28 cellular contexts compared by ENCODE assay signal in genomic region chr2:240423788-240424191, GRCh38. TPM values are rescaled to one million over a fixed set of nuclear protein-coding genes. Genes with fewer than 3 reads are reported as not detected.
DNase-seq lines count a peak whose midpoint lies in the region; ATAC-seq and TF ChIP-seq lines count a peak whose summit lies in the region.
"Had no signal": no experiment of that assay in that cellular context is flagged by ENCODE, and none has a peak within 500 bp of the region (broad histone marks: within the 10 kb centered on the region; RNA-seq: fewer than 3 reads in every experiment).

No MANE protein-coding gene starts in this region.

- peaks cover 12% of the 10 kb centered on the region for H3K9me3 Mint-ChIP-seq in activated CD4-positive, alpha-beta T cell treated with anti-CD3 and anti-CD28 coated beads for 36 hours (ENCODE audit: low read depth)

- H3K36me3 Mint-ChIP-seq in activated CD4-positive, alpha-beta T cell treated with anti-CD3 and anti-CD28 coated beads for 36 hours (ENCODE audit: low read depth), result peaks cover 2% of the 10 kb centered on the region
- H3K36me3 Mint-ChIP-seq: CD8-positive, alpha-beta T cell had no signal

- H3K36me3 ChIP-seq in left lung, result no peaks in the 10 kb centered on the region
- no peaks in the 10 kb centered on the region for H3K36me3 ChIP-seq in PC-3 (ENCODE audit: low read depth, low read length)
- H3K36me3 ChIP-seq: breast epithelium, gastroesophageal sphincter, MG63, neutrophil, tibial nerve had no signal

- H3K9ac ChIP-seq in PC-3 (ENCODE audit: low read length), result no peak overlapping the region

- H3K27ac ChIP-seq in coronary artery, result no peak overlapping the region
- H3K27ac ChIP-seq in left lung, result no peak overlapping the region
- no peak overlapping the region for H3K27ac ChIP-seq in PC-3 (ENCODE audit: low read length)
- H3K27ac ChIP-seq: 22Rv1, breast epithelium, gastroesophageal sphincter, neutrophil, tibial nerve had no signal

- peaks cover 13% of the 10 kb centered on the region for H3K27me3 Mint-ChIP-seq in activated CD4-positive, alpha-beta T cell treated with anti-CD3 and anti-CD28 coated beads for 36 hours
- H3K27me3 Mint-ChIP-seq: stimulated activated naive CD8-positive, alpha-beta T cell treated with anti-CD3 and anti-CD28 coated beads, Interleukin-15, amount 100 ng/mL, for 72 hours had no signal

- CTCF ChIA-PET in activated CD4-positive, alpha-beta T cell treated with anti-CD3 and anti-CD28 coated beads for 36 hours (lab: Charles Lee), result no interaction called here
- CTCF ChIA-PET in PC-3 (lab: Charles Lee), result no interaction called here

- peaks cover 3 to 43% of the 10 kb centered on the region in 2 donors for H3K9me3 ChIP-seq in left lung
- H3K9me3 ChIP-seq in PC-3 (ENCODE audit: low read length), result 0 out of 2 replicates have a peak, but pooled peaks cover 7% of the 10 kb centered on the region

- no peaks in the 10 kb centered on the region for H3K4me1 ChIP-seq in left lung
- H3K4me1 ChIP-seq in PC-3 (ENCODE audit: insufficient read depth, low read length), result peaks cover 13% of the 10 kb centered on the region
- H3K4me1 ChIP-seq: breast epithelium, gastroesophageal sphincter had no signal

- no TSS peak for BruUV-seq in PC-3 (replicated peaks; lab: Mats Ljungman, UMichigan)

- POLR2A ChIA-PET in activated CD4-positive, alpha-beta T cell treated with anti-CD3 and anti-CD28 coated beads for 36 hours (lab: Charles Lee), result no interaction called here
- POLR2A ChIA-PET in PC-3 (lab: Charles Lee; ENCODE audit: unreplicated experiment), result no interaction called here

- H3K4me3 ChIP-seq in coronary artery (no peak overlapping the region), left lung (no peak overlapping the region), PC-3 (ENCODE audit: low read length) (no peak overlapping the region)
- H3K4me3 ChIP-seq: breast epithelium, gastroesophageal sphincter, MG63, tibial nerve had no signal

- H3K9me2 ChIP-seq in PC-3 (replicated peaks; ENCODE audit: low read length), result no peaks in the 10 kb centered on the region

- no peaks in the 10 kb centered on the region for H3F3A ChIP-seq in PC-3 (ENCODE audit: low read length, unreplicated experiment)

- H3K4me3 Mint-ChIP-seq in activated CD4-positive, alpha-beta T cell treated with anti-CD3 and anti-CD28 coated beads for 36 hours, result no peak overlapping the region
- H3K4me3 Mint-ChIP-seq: activated B cell treated with CpG ODN at 0.5 μM for 24 hours; activated CD4-positive, alpha-beta memory T cell treated with anti-CD3 and anti-CD28 coated beads for 36 hours; CD8-positive, alpha-beta T cell; HFFc6; stimulated activated naive CD8-positive, alpha-beta T cell treated with anti-CD3 and anti-CD28 coated beads, Interleukin-15, amount 100 ng/mL, for 72 hours had no signal

- H2AFZ ChIP-seq in PC-3 (ENCODE audit: low read length), result no peak overlapping the region

- no peak overlapping the region for H3K27ac Mint-ChIP-seq in activated CD4-positive, alpha-beta T cell treated with anti-CD3 and anti-CD28 coated beads for 36 hours
- H3K27ac Mint-ChIP-seq: activated B cell treated with CpG ODN at 0.5 μM for 24 hours; activated CD4-positive, alpha-beta memory T cell treated with anti-CD3 and anti-CD28 coated beads for 36 hours; CD8-positive, alpha-beta T cell; HFFc6; stimulated activated naive CD8-positive, alpha-beta T cell treated with anti-CD3 and anti-CD28 coated beads, Interleukin-15, amount 100 ng/mL, for 72 hours had no signal

- TF ChIP-seq CTCF in coronary artery (IDR thresholded peaks at IDR 0.05), result no peak
- no peak for TF ChIP-seq CTCF in left lung (IDR thresholded peaks at IDR 0.05)
- no peak for TF ChIP-seq CTCF in PC-3 (conservative IDR thresholded peaks at IDR 0.05; ENCODE audit: low read depth, low read length)

- no peak overlapping the region for H3K4me2 ChIP-seq in PC-3 (ENCODE audit: low read length)

- no peaks in the 10 kb centered on the region for H4K20me1 ChIP-seq in PC-3 (ENCODE audit: low read length)

- ATAC-seq in activated CD4-positive, alpha-beta T cell treated with anti-CD3 and anti-CD28 coated beads for 36 hours, result no peak
- ATAC-seq in left lung (no peak), HG02759 (IDR thresholded peaks at IDR 0.05; ENCODE audit: unreplicated experiment) (no peak), HG02970 (IDR thresholded peaks at IDR 0.05; ENCODE audit: low FRiP score, unreplicated experiment) (no peak), PC-3 (no peak)
- ATAC-seq: CD8-positive, alpha-beta T cell; gastroesophageal sphincter; stimulated activated naive CD8-positive, alpha-beta T cell treated with anti-CD3 and anti-CD28 coated beads, Interleukin-15, amount 100 ng/mL, for 72 hours had no signal

- no peaks in the 10 kb centered on the region for H3K79me2 ChIP-seq in PC-3 (ENCODE audit: low read length)

- peak; percentile 2 for DNase-seq in activated CD4-positive, alpha-beta T cell treated with anti-CD3 and anti-CD28 coated beads for 36 hours
- DNase-seq in activated CD4-positive, alpha-beta T cell treated with anti-CD3 and anti-CD28 coated beads for 1 hour, result no peak
- DNase-seq in coronary artery (ENCODE audit: low spot score), result peak; percentile 60
- peak; percentile 26 to 51 for DNase-seq in left lung
- DNase-seq in posterior cingulate gyrus, result peak in 6 of 10 donors; percentile 3 to 54 (median 12)
- no peak for DNase-seq in PC-3
- DNase-seq: activated B cell treated with CpG ODN at 0.5 μM for 24 hours; activated CD4-positive, alpha-beta memory T cell treated with anti-CD3 and anti-CD28 coated beads for 36 hours; activated naive CD4-positive, alpha-beta T cell; AML-193; amniotic stem cell; DMS153; HFFc6; mammary epithelial cell; MG63; NCI-H1417; NCI-H2081 treated with DMSO at 0.1 percent for 48 hours; NCI-H446; OCI-M1; stimulated activated naive CD8-positive, alpha-beta T cell treated with anti-CD3 and anti-CD28 coated beads, Interleukin-15, amount 100 ng/mL, for 72 hours had no signal

- intact Hi-C loops in activated CD4-positive, alpha-beta T cell treated with anti-CD3 and anti-CD28 coated beads for 36 hours (cut with DNase I, micrococcal nuclease), result no loop called here
- intact Hi-C loops in left lung (cut with DNase I) (no loop called here), posterior cingulate gyrus (cut with DNase I) (no loop called here), PC-3 (cut with micrococcal nuclease) (no loop called here)

- peaks cover 23% of the 10 kb centered on the region for H3K4me1 Mint-ChIP-seq in activated CD4-positive, alpha-beta T cell treated with anti-CD3 and anti-CD28 coated beads for 36 hours
- H3K4me1 Mint-ChIP-seq: activated B cell treated with CpG ODN at 0.5 μM for 24 hours had no signal

- H3K27me3 ChIP-seq in left lung, result no peaks in the 10 kb centered on the region
- H3K27me3 ChIP-seq in PC-3 (ENCODE audit: low read length), result no peaks in the 10 kb centered on the region
- H3K27me3 ChIP-seq: breast epithelium, MG63, tibial nerve had no signal

RNA-seq across cellular contexts. Expression of gene GPC1, which starts 11.7 kb away (rescaled TPM):
- total RNA-seq in activated CD4-positive, alpha-beta T cell treated with anti-CD3 and anti-CD28 coated beads for 36 hours, result 1 to 10 TPM; 1.7 to 2.0 TPM
- 10 to 100 TPM; 60.4 to 63.4 TPM for total RNA-seq in left lung
- 37.1 and 56.7 TPM in 2 replicates for total RNA-seq in PC-3 (2014; rRNA removed)

Comparison
In these comparisons a context has a peak if more than half of its experiments do, and no peak if none do; other contexts are left out.
1. DNase-seq: peak in activated CD4-positive, alpha-beta T cell treated with anti-CD3 and anti-CD28 coated beads for 36 hours (single experiment), coronary artery (single experiment), left lung (2 of 2) and posterior cingulate gyrus (6 of 10); none in activated CD4-positive, alpha-beta T cell treated with anti-CD3 and anti-CD28 coated beads for 1 hour (single experiment) and PC-3 (single experiment).
2. RNA of gene GPC1, which starts 11.7 kb away (total RNA-seq): 60.4 to 63.4 TPM in left lung and 37.1 to 56.7 TPM in PC-3; 1.7 to 2.0 TPM in activated CD4-positive, alpha-beta T cell treated with anti-CD3 and anti-CD28 coated beads for 36 hours; every median in the first group is over 10 times any median in the second.